Comparison of ENCODE assay signal across 8 cellular contexts in the genomic region with DNA sequence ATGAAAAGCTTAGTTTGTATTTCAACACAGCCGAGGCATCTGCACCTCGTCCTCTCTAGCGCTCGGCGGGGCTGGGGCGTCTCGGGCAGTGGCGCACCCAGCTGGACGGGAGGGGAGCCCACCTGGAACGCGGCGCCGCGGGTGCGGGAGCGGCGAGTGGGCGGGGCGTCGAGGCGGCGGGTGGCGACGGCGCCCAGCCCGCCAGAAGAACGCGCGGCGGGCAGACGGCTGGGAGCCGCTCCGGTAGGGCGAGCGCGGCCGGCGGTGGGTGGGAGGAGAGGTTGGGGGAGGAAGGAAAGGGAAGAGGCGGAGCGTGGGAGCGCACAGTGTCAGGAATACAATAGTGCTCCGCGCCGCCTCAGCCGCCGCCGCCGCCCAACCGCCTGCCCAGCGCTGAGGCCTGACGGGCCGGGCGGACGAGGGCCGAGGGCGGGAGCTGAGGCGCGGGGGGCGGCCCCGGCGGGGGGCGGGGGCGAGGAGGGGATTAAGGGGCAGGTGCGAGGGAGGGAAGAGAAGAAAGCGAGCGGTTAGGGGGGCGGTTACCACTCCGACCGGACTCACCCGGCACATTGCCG. TPM values are rescaled to one million over a fixed set of nuclear protein-coding genes. Genes with fewer than 3 reads are reported as not detected.
DNase-seq lines count a peak whose midpoint lies in the region; ATAC-seq, FAIRE-seq and TF ChIP-seq lines count a peak whose summit lies in the region.

A gene (plus strand): TSS at position 324 of the 575 bp plus-strand sequence. CDS start 72,474 bp downstream, outside the sequence.

- ATAC-seq in GM21381 (IDR thresholded peaks at IDR 0.05; ENCODE audit: unreplicated experiment) = peak; percentile 35
- ATAC-seq in HG03565 (IDR thresholded peaks at IDR 0.05; ENCODE audit: unreplicated experiment) = no peak

- peak; percentile 18 for DNase-seq in CD1c-positive myeloid dendritic cell (ENCODE audit: extremely low spot score)
- peak; percentile 29 to 94 (median 92) for DNase-seq in NCI-H1417 (lab: John Stamatoyannopoulos, UW)
- peak; percentile 86 for DNase-seq in SW480 (ENCODE audit: low spot score)
- peak; percentile 46 for DNase-seq in bronchial epithelial cell (ENCODE audit: low read depth)
- DNase-seq in sigmoid colon = peak; percentile 85

- H3K9me3 ChIP-seq in iPS-20b (ENCODE audit: insufficient read depth, low read depth, low read length) = no peaks in the 10 kb centered on the region
- no peaks in the 10 kb centered on the region for H3K9me3 ChIP-seq in sigmoid colon

- intact Hi-C loops in sigmoid colon (cut with DNase I) = loop anchor here (2.0 to 5.0 kb wide), 2 partner anchors 67 to 155 kb away; a partner anchor contains a TSS

- H3K4me3 ChIP-seq in bronchial epithelial cell (ENCODE audit: low read depth, low read length) (peak within 1 kb of the TSS; percentile 65), iPS-20b (ENCODE audit: low read length) (peak within 1 kb of the TSS; percentile 88), sigmoid colon (peak within 1 kb of the TSS; percentile 55 to 76 (median 64))

- no peaks in the 10 kb centered on the region for H3K27me3 ChIP-seq in bronchial epithelial cell (ENCODE audit: control insufficient read depth, insufficient read depth, low read length)
- H3K27me3 ChIP-seq in iPS-20b (ENCODE audit: insufficient read depth, low read length) = no peaks in the 10 kb centered on the region; the same call in 1 of the 2 replicates
- no peaks in the 10 kb centered on the region for H3K27me3 ChIP-seq in sigmoid colon

- H3K9ac ChIP-seq in iPS-20b (ENCODE audit: low read depth, low read length) = peak within 1 kb of the TSS; percentile 79; the same call in 1 of the 2 replicates

- WGBS in sigmoid colon, 2 donors = 0 to 1% methylated on average over 65 to 71 of the region's 71 CpGs

- no peak for TF ChIP-seq POLR2A in sigmoid colon (IDR thresholded peaks at IDR 0.05)

- H3K4me1 ChIP-seq in iPS-20b (ENCODE audit: insufficient read depth, low read length) = no peaks in the 10 kb centered on the region; the same call in 1 of the 2 replicates
- peaks cover 0 to 4% (median 0%) of the 10 kb centered on the region in 4 donors for H3K4me1 ChIP-seq in sigmoid colon

- no peak for TF ChIP-seq EP300 in sigmoid colon (IDR thresholded peaks at IDR 0.05)

- no peak for FAIRE-seq in bronchial epithelial cell (lab: Jason Lieb, UNC)

- TF ChIP-seq CTCF in bronchial epithelial cell (IDR thresholded peaks at IDR 0.05; ENCODE audit: insufficient read depth, low read length, severe bottlenecking) = no peak
- TF ChIP-seq CTCF in sigmoid colon (IDR thresholded peaks at IDR 0.05) = no peak

- H3K36me3 ChIP-seq in bronchial epithelial cell (ENCODE audit: control insufficient read depth, insufficient read depth, low read length) = no peaks in the 10 kb centered on the region
- H3K36me3 ChIP-seq in iPS-20b (ENCODE audit: insufficient read depth, low read depth, low read length) = no peaks in the 10 kb centered on the region
- no peaks in the 10 kb centered on the region for H3K36me3 ChIP-seq in sigmoid colon

- no peak within 1 kb of the TSS for H3K27ac ChIP-seq in iPS-20b (ENCODE audit: low read length)
- H3K27ac ChIP-seq in sigmoid colon = peak within 1 kb of the TSS; percentile 72 to 82 (median 78)

RNA-seq across cellular contexts. Expression of the gene that starts here (rescaled TPM):
- total RNA-seq in bronchial epithelial cell = 5.5 and 6.1 TPM in 2 replicates
- 1 to 10 TPM; 5.3 to 7.8 (median 7.0) TPM for total RNA-seq in sigmoid colon
- polyA plus RNA-seq in sigmoid colon = 1 to 10 TPM in 2 of 3 donors, under 1 TPM in 1; 0.60 to 4.0 (median 2.3) TPM

Comparison
In these comparisons a context has a peak if more than half of its experiments do, and no peak if none do; other contexts are left out.
1. DNase-seq: peak in every context shown above with its lines; median percentile 92 in NCI-H1417; 86 in SW480; 85 in sigmoid colon; 46 in bronchial epithelial cell; 18 in CD1c-positive myeloid dendritic cell.